ENCODE assay signal across 8 cellular contexts in genomic region chr5:435961-436640, GRCh38. TPM values are rescaled to one million over a fixed set of nuclear protein-coding genes. Genes with fewer than 3 reads are reported as not detected.
DNase-seq lines count a peak whose midpoint lies in the region; ATAC-seq and TF ChIP-seq lines count a peak whose summit lies in the region.
"Had no signal": no experiment of that assay in that cellular context is flagged by ENCODE, and none has a peak within 500 bp of the region (broad histone marks: within the 10 kb centered on the region; RNA-seq: fewer than 3 reads in every experiment).

No MANE protein-coding gene starts in this region.

- H3K27me3 ChIP-seq in osteoblast (ENCODE audit: insufficient read depth, low read length) = no peaks in the 10 kb centered on the region

- H3K4me2 ChIP-seq in osteoblast (ENCODE audit: insufficient read depth, low read length) = no peak overlapping the region

- H3K4me1 ChIP-seq in osteoblast (ENCODE audit: insufficient read depth, low read length) = no peaks in the 10 kb centered on the region

- TF ChIP-seq CTCF in LNCaP clone FGC (IDR thresholded peaks at IDR 0.05; ENCODE audit: control insufficient read depth, extremely low read depth, insufficient read depth) (peak; percentile 69), MCF 10A (IDR thresholded peaks at IDR 0.05; ENCODE audit: unreplicated experiment) (peak; percentile 48), osteoblast (IDR thresholded peaks at IDR 0.05; ENCODE audit: extremely low read depth, low read depth, low read length) (peak; percentile 52)

- no peaks in the 10 kb centered on the region for H3K79me2 ChIP-seq in osteoblast (ENCODE audit: insufficient read depth, low read length)

- POLR2A ChIA-PET in MCF 10A (lab: Yijun Ruan, JAX) = interaction anchor here (1.4 kb wide), 1 partner anchor 165 kb away, joined by 3 read pairs; the partner anchor contains the start of gene PDCD6

- H3K27me3 Mint-ChIP-seq in MCF 10A (ENCODE audit: insufficient read depth, unreplicated experiment) = no peaks in the 10 kb centered on the region
- H3K27me3 Mint-ChIP-seq in activated T-helper 1 cell treated with anti-CD3 and anti-CD28 coated beads, Interleukin-12 subunit alpha, Interleukin-12 subunit beta, Interleukin-2, Interleukin-4 antibody, amounts not matched to agents 30 ng/mL and 10 ng/mL and 1 ng/mL, durations not matched to agents 14 hours and 24 hours and 36 hours (ENCODE audit: insufficient read depth) = no peaks in the 10 kb centered on the region

- no peak for ATAC-seq in GM19467 (IDR thresholded peaks at IDR 0.05; ENCODE audit: unreplicated experiment)

- H3K9me3 ChIP-seq in osteoblast (ENCODE audit: low read depth, low read length) = no peaks in the 10 kb centered on the region
- H3K9me3 ChIP-seq: thoracic aorta had no signal

- H3K36me3 Mint-ChIP-seq in MCF 10A (ENCODE audit: insufficient read depth, unreplicated experiment) = no peaks in the 10 kb centered on the region
- no peaks in the 10 kb centered on the region for H3K36me3 Mint-ChIP-seq in activated T-helper 1 cell treated with anti-CD3 and anti-CD28 coated beads, Interleukin-12 subunit alpha, Interleukin-12 subunit beta, Interleukin-2, Interleukin-4 antibody, amounts not matched to agents 30 ng/mL and 10 ng/mL and 1 ng/mL, durations not matched to agents 14 hours and 24 hours and 36 hours (ENCODE audit: low read depth)

- no peaks in the 10 kb centered on the region for H4K20me1 ChIP-seq in osteoblast (ENCODE audit: insufficient read depth, low read length)

- no TSS peak for BruUV-seq in MCF 10A (replicated peaks; lab: Mats Ljungman, UMichigan)

- H2AFZ ChIP-seq in osteoblast (ENCODE audit: low read length) = no peak overlapping the region

- H3K27ac Mint-ChIP-seq in MCF 10A (ENCODE audit: low read depth, unreplicated experiment) = no peak overlapping the region
- no peak overlapping the region for H3K27ac Mint-ChIP-seq in activated T-helper 1 cell treated with anti-CD3 and anti-CD28 coated beads, Interleukin-12 subunit alpha, Interleukin-12 subunit beta, Interleukin-2, Interleukin-4 antibody, amounts not matched to agents 30 ng/mL and 10 ng/mL and 1 ng/mL, durations not matched to agents 14 hours and 24 hours and 36 hours

- no peaks in the 10 kb centered on the region for H3K4me1 Mint-ChIP-seq in MCF 10A (ENCODE audit: insufficient read depth, unreplicated experiment)
- H3K4me1 Mint-ChIP-seq in activated T-helper 1 cell treated with anti-CD3 and anti-CD28 coated beads, Interleukin-12 subunit alpha, Interleukin-12 subunit beta, Interleukin-2, Interleukin-4 antibody, amounts not matched to agents 30 ng/mL and 10 ng/mL and 1 ng/mL, durations not matched to agents 14 hours and 24 hours and 36 hours (ENCODE audit: low read depth) = no peaks in the 10 kb centered on the region

- no peaks in the 10 kb centered on the region for H3K9me3 Mint-ChIP-seq in MCF 10A (ENCODE audit: unreplicated experiment)
- no peaks in the 10 kb centered on the region for H3K9me3 Mint-ChIP-seq in activated T-helper 1 cell treated with anti-CD3 and anti-CD28 coated beads, Interleukin-12 subunit alpha, Interleukin-12 subunit beta, Interleukin-2, Interleukin-4 antibody, amounts not matched to agents 30 ng/mL and 10 ng/mL and 1 ng/mL, durations not matched to agents 14 hours and 24 hours and 36 hours

- H3K36me3 ChIP-seq in osteoblast (ENCODE audit: insufficient read depth, low read length) = peaks cover 44% of the 10 kb centered on the region
- H3K36me3 ChIP-seq: thoracic aorta had no signal

- intact Hi-C loops in MCF 10A (cut with micrococcal nuclease) = loop anchor here (1.0 kb wide), 3 partner anchors 119 to 394 kb away; no protein-coding TSS in a partner anchor
- intact Hi-C loops in activated T-helper 1 cell treated with anti-CD3 and anti-CD28 coated beads, Interleukin-12 subunit alpha, Interleukin-12 subunit beta, Interleukin-2, Interleukin-4 antibody, amounts not matched to agents 30 ng/mL and 10 ng/mL and 1 ng/mL, durations not matched to agents 14 hours and 24 hours and 36 hours (cut with micrococcal nuclease) = no loop called here

- no peak overlapping the region for H3K4me3 ChIP-seq in LNCaP clone FGC (ENCODE audit: low read depth, low read length)
- H3K4me3 ChIP-seq in osteoblast (ENCODE audit: insufficient read depth, low read length) = no peak overlapping the region
- H3K4me3 ChIP-seq: thoracic aorta had no signal

- H3K4me3 Mint-ChIP-seq in MCF 10A (ENCODE audit: unreplicated experiment) = no peak overlapping the region
- no peak overlapping the region for H3K4me3 Mint-ChIP-seq in activated T-helper 1 cell treated with anti-CD3 and anti-CD28 coated beads, Interleukin-12 subunit alpha, Interleukin-12 subunit beta, Interleukin-2, Interleukin-4 antibody, amounts not matched to agents 30 ng/mL and 10 ng/mL and 1 ng/mL, durations not matched to agents 14 hours and 24 hours and 36 hours

- H3K27ac ChIP-seq in osteoblast (ENCODE audit: low read depth, low read length) = no peak overlapping the region
- H3K27ac ChIP-seq: thoracic aorta had no signal

- DNase-seq in EH (ENCODE audit: low read depth) (peak; percentile 52), LNCaP clone FGC (ENCODE audit: low read depth) (peak; percentile 33), MCF 10A (ENCODE audit: unreplicated experiment) (peak; percentile 57), osteoblast (ENCODE audit: insufficient read length, low spot score, missing footprints) (peak; percentile 95), NK-92 (lab: John Stamatoyannopoulos, UW; ENCODE audit: unreplicated experiment) (no peak)
- no peak for DNase-seq in activated T-helper 1 cell treated with anti-CD3 and anti-CD28 coated beads, Interleukin-12 subunit alpha, Interleukin-12 subunit beta, Interleukin-2, Interleukin-4 antibody, amounts not matched to agents 30 ng/mL and 10 ng/mL and 1 ng/mL, durations not matched to agents 14 hours and 24 hours and 36 hours (ENCODE audit: low spot score)

- CTCF ChIA-PET in MCF 10A (lab: Yijun Ruan, JAX) = interaction anchor here (0.5 to 11.2 kb wide), 11 partner anchors 10 to 161 kb away, joined by 3 to 94 read pairs (median 3); partner anchors contain the start of gene AHRR

RNA-seq across cellular contexts. Expression of gene EXOC3, which starts 6.9 kb away (rescaled TPM):
- total RNA-seq in MCF 10A (2022) (44.1 and 49.6 TPM in 2 replicates), osteoblast (39.8 and 49.2 TPM in 2 replicates)
- 59.6 and 62.0 TPM in 2 replicates for total RNA-seq in activated T-helper 1 cell treated with anti-CD3 and anti-CD28 coated beads, Interleukin-12 subunit alpha, Interleukin-12 subunit beta, Interleukin-2, Interleukin-4 antibody, amounts not matched to agents 30 ng/mL and 10 ng/mL and 1 ng/mL, durations not matched to agents 14 hours and 24 hours and 36 hours

Comparison
In these comparisons a context has a peak if more than half of its experiments do, and no peak if none do; other contexts are left out.
1. DNase-seq: peak in EH (single experiment), LNCaP clone FGC (single experiment), MCF 10A (single experiment) and osteoblast (single experiment); none in activated T-helper 1 cell treated with anti-CD3 and anti-CD28 coated beads, Interleukin-12 subunit alpha, Interleukin-12 subunit beta, Interleukin-2, Interleukin-4 antibody, amounts not matched to agents 30 ng/mL and 10 ng/mL and 1 ng/mL, durations not matched to agents 14 hours and 24 hours and 36 hours (single experiment) and NK-92 (single experiment).
2. Peak in every context shown above with its lines, with median percentiles within 50 percentile points of each other: CTCF ChIP-seq.